ENCODE assay signal across 7 cellular contexts in genomic region chr16:528111-529011, GRCh38. TPM values are rescaled to one million over a fixed set of nuclear protein-coding genes. Genes with fewer than 3 reads are reported as not detected.
DNase-seq lines count a peak whose midpoint lies in the region; ATAC-seq and TF ChIP-seq lines count a peak whose summit lies in the region.

No MANE protein-coding gene starts in this region.

- POLR2A ChIA-PET in SK-N-SH (lab: Yijun Ruan, JAX): interaction anchor here (1.2 kb wide), 1 partner anchor 37 kb away, joined by 5 read pairs; no protein-coding TSS in a partner anchor

- H3K9me3 Mint-ChIP-seq in brain: peaks cover 0 to 2% (median 0%) of the 10 kb centered on the region in 5 experiments

- no peaks in the 10 kb centered on the region for H3K36me3 Mint-ChIP-seq in brain

- H3K9me2 ChIP-seq in SK-N-SH: no peaks in the 10 kb centered on the region

- DNase-seq in SK-N-SH: peak; percentile 76
- DNase-seq in right lobe of liver: no peak
- peak; percentile 45 for DNase-seq in stimulated activated naive CD8-positive, alpha-beta T cell treated with anti-CD3 and anti-CD28 coated beads, Interleukin-15, Interleukin-2, amounts not matched to agents 100 U/mL and 50 U/mL, for 24 hours
- DNase-seq in GM19238 (ENCODE audit: insufficient read length, low spot score): no peak

- 2% methylated on average over 19 of the region's 55 CpGs for WGBS in SK-N-SH (ENCODE audit: low lambda C conversion rate)
- WGBS in right lobe of liver (ENCODE audit: insufficient coverage, low coverage, low lambda C conversion rate, missing lambda C conversion rate): 6% methylated on average over 6 of the region's 55 CpGs

- peaks cover 72% of the 10 kb centered on the region for H3K79me2 ChIP-seq in SK-N-SH (ENCODE audit: insufficient read depth)

- ATAC-seq in GM18519 (IDR thresholded peaks at IDR 0.05; ENCODE audit: low FRiP score, unreplicated experiment) (peak; percentile 3), HG03045 (IDR thresholded peaks at IDR 0.05; ENCODE audit: unreplicated experiment) (peak; percentile 8), right lobe of liver (peak in 2 of 4 donors; percentile 2 to 6)
- peak; percentile 5 for ATAC-seq in stimulated activated naive CD8-positive, alpha-beta T cell treated with anti-CD3 and anti-CD28 coated beads, Interleukin-15, Interleukin-2, amounts not matched to agents 100 U/mL and 50 U/mL, for 24 hours

- H3K4me3 ChIP-seq in SK-N-SH (ENCODE audit: low read depth in 2 of 2, low read length in 1 of 2) (peak overlapping the region; percentile 83 to 95), right lobe of liver (peak overlapping the region; percentile 75 to 90 (median 79))

- H3K4me2 ChIP-seq in SK-N-SH: peak overlapping the region; percentile 100

- peak overlapping the region; percentile 85 to 90 (median 87) for H3K4me3 Mint-ChIP-seq in brain

- no peak for TF ChIP-seq RAD21 in SK-N-SH (IDR thresholded peaks at IDR 0.05; ENCODE audit: low read length)

- intact Hi-C loops in right lobe of liver (cut with DNase I): no loop called here

- H3K27me3 ChIP-seq in SK-N-SH (ENCODE audit: insufficient read depth): no peaks in the 10 kb centered on the region
- no peaks in the 10 kb centered on the region for H3K27me3 ChIP-seq in right lobe of liver

- TF ChIP-seq POLR2A in right lobe of liver (IDR thresholded peaks at IDR 0.05): no peak

- H4K20me1 ChIP-seq in SK-N-SH (ENCODE audit: insufficient read depth): peaks cover 61% of the 10 kb centered on the region

- peaks cover 41% of the 10 kb centered on the region for H3K4me1 Mint-ChIP-seq in brain

- peaks cover 11 to 25% of the 10 kb centered on the region in 2 experiments; a peak in 3 of 4 replicates for H3K4me1 ChIP-seq in SK-N-SH (ENCODE audit: control insufficient read depth in 1 of 2, insufficient read depth in 2 of 2, low read depth in 1 of 2, low read length in 1 of 2)
- peaks cover 0 to 32% (median 15%) of the 10 kb centered on the region in 4 donors for H3K4me1 ChIP-seq in right lobe of liver

- no peak for TF ChIP-seq EP300 in SK-N-SH (IDR thresholded peaks at IDR 0.05; ENCODE audit: borderline replicate concordance in 1 of 2, low read depth in 1 of 2, low read length in 1 of 2)

- H3K27ac ChIP-seq in SK-N-SH (ENCODE audit: low read depth in 2 of 2, low read length in 1 of 2): peak overlapping the region; percentile 70 to 78
- H3K27ac ChIP-seq in right lobe of liver: peak overlapping the region; percentile 21 to 99 (median 65)

- H3K27ac Mint-ChIP-seq in brain: peak overlapping the region; percentile 73 to 91 (median 83)

- H3K9me3 ChIP-seq in SK-N-SH: no peaks in the 10 kb centered on the region
- H3K9me3 ChIP-seq in right lobe of liver: no peaks in the 10 kb centered on the region

- CTCF ChIA-PET in SK-N-SH (lab: Yijun Ruan, JAX): interaction anchor here (0.8 to 1.1 kb wide), 3 partner anchors 12 to 120 kb away, joined by 3 to 4 read pairs (median 3); no protein-coding TSS in a partner anchor

- H3K27me3 Mint-ChIP-seq in brain: peaks cover 4% of the 10 kb centered on the region

- H3F3A ChIP-seq in SK-N-SH (replicated peaks; ENCODE audit: insufficient read depth): peaks cover 26% of the 10 kb centered on the region

- H3K9ac ChIP-seq in SK-N-SH: peak overlapping the region; percentile 87

- H2AFZ ChIP-seq in SK-N-SH (ENCODE audit: low read depth): no peak overlapping the region

- no peak for TF ChIP-seq CTCF in SK-N-SH (IDR thresholded peaks at IDR 0.05)
- TF ChIP-seq CTCF in brain (conservative IDR thresholded peaks at IDR 0.05): no peak
- no peak for TF ChIP-seq CTCF in right lobe of liver (IDR thresholded peaks at IDR 0.05)

- H3K36me3 ChIP-seq in SK-N-SH (replicated peaks in 1 of 2; ENCODE audit: control insufficient read depth in 1 of 2, insufficient read depth in 2 of 2, low read length in 1 of 2): peaks cover 0 to 7% of the 10 kb centered on the region in 2 experiments
- H3K36me3 ChIP-seq in right lobe of liver: no peaks in the 10 kb centered on the region

TF ChIP-seq in SK-N-SH, 30 proteins besides CTCF, POLR2A, EP300 and RAD21:
- no peak for TF ChIP-seq SIN3A (IDR thresholded peaks at IDR 0.05; ENCODE audit: borderline replicate concordance, low read depth, low read length)
- no peak for TF ChIP-seq TEAD4 (IDR thresholded peaks at IDR 0.05; ENCODE audit: borderline replicate concordance, insufficient read depth)
- TF ChIP-seq USF2 (IDR thresholded peaks at IDR 0.05; ENCODE audit: borderline replicate concordance, low read depth, low read length): no peak
- TF ChIP-seq FOXJ3 (CRISPR knock-in tag; IDR thresholded peaks at IDR 0.05): no peak
- TF ChIP-seq FOSL2 (IDR thresholded peaks at IDR 0.05; ENCODE audit: borderline replicate concordance, low read depth): peak; percentile 57; the same call in 1 of the 2 replicates
- TF ChIP-seq YY1 (IDR thresholded peaks at IDR 0.05; ENCODE audit: low read depth): 0 out of 2 replicates have a peak, but pooled peaks have one; percentile 14
- TF ChIP-seq MAX (IDR thresholded peaks at IDR 0.05; ENCODE audit: low read depth): peak; percentile 49; the same call in 1 of the 2 replicates
- peak; percentile 35 for TF ChIP-seq ELF1 (IDR thresholded peaks at IDR 0.05)
- TF ChIP-seq NFIC (IDR thresholded peaks at IDR 0.05; ENCODE audit: borderline replicate concordance): no peak
- peak; percentile 33; the same call in 1 of the 2 replicates for TF ChIP-seq MXI1 (IDR thresholded peaks at IDR 0.05; ENCODE audit: low read depth, low read length)
- TF ChIP-seq JUND (IDR thresholded peaks at IDR 0.05): no peak
- no peak for TF ChIP-seq SMC3 (IDR thresholded peaks at IDR 0.05; ENCODE audit: low read depth, low read length)
- TF ChIP-seq RFX5 (IDR thresholded peaks at IDR 0.05; ENCODE audit: low read length): no peak
- TF ChIP-seq PBX3 (IDR thresholded peaks at IDR 0.05): no peak
- TF ChIP-seq RCOR1 (IDR thresholded peaks at IDR 0.05; ENCODE audit: low read length): no peak
- TF ChIP-seq FOXM1 (IDR thresholded peaks at IDR 0.05; ENCODE audit: low read depth): no peak
- TF ChIP-seq TAF1 (IDR thresholded peaks at IDR 0.05; ENCODE audit: borderline replicate concordance, low read depth, low read length): no peak

RNA-seq across cellular contexts. Expression of gene CAPN15, which starts 0.8 kb away (rescaled TPM):
- polyA plus RNA-seq in SK-N-SH (2012; rRNA removed) (19.5 and 22.9 TPM in 2 replicates), brain (ENCODE audit: insufficient read depth, low read depth, low replicate concordance) (12.9 TPM)
- polyA plus RNA-seq in SK-N-SH (2012; cell fraction: cytosol; rRNA removed): 6.5 and 13.1 TPM in 2 replicates
- polyA plus RNA-seq in SK-N-SH (2012; cell fraction: nucleus; rRNA removed): 68.3 and 93.4 TPM in 2 replicates
- total RNA-seq in right lobe of liver: 10 to 100 TPM; 17.3 to 34.3 (median 23.3) TPM

RNA-seq across cellular contexts. Expression of gene PRR35, which starts 31.8 kb away (rescaled TPM):
- not detected in 2 replicates for polyA plus RNA-seq in SK-N-SH (2012; rRNA removed)
- polyA plus RNA-seq in SK-N-SH (2012; cell fraction: cytosol; rRNA removed): not detected in 2 replicates
- 0.06 and 0.11 TPM in 2 replicates for polyA plus RNA-seq in SK-N-SH (2012; cell fraction: nucleus; rRNA removed)
- not detected for polyA plus RNA-seq in brain (ENCODE audit: insufficient read depth, low read depth, low replicate concordance)
- not detected for total RNA-seq in right lobe of liver

RNA-seq across cellular contexts. Expression of gene NHLRC4, which starts 38.4 kb away (rescaled TPM):
- polyA plus RNA-seq in SK-N-SH (2012; rRNA removed): 0.69 and 0.70 TPM in 2 replicates
- polyA plus RNA-seq in SK-N-SH (2012; cell fraction: cytosol; rRNA removed): 0.40 and 0.58 TPM in 2 replicates
- 1.4 and 1.8 TPM in 2 replicates for polyA plus RNA-seq in SK-N-SH (2012; cell fraction: nucleus; rRNA removed)
- polyA plus RNA-seq in brain (ENCODE audit: insufficient read depth, low read depth, low replicate concordance): 0.36 TPM
- total RNA-seq in right lobe of liver: under 1 TPM in 5 of 6 experiments, not detected in 1; 0.12 to 0.33 (median 0.28) TPM

RNA-seq across cellular contexts. Expression of gene PIGQ, which starts 41.4 kb away (rescaled TPM):
- polyA plus RNA-seq in SK-N-SH (2012; rRNA removed) (38.7 and 41.0 TPM in 2 replicates), brain (ENCODE audit: insufficient read depth, low read depth, low replicate concordance) (75.8 TPM)
- 12.1 and 22.4 TPM in 2 replicates for polyA plus RNA-seq in SK-N-SH (2012; cell fraction: cytosol; rRNA removed)
- 154 and 238 TPM in 2 replicates for polyA plus RNA-seq in SK-N-SH (2012; cell fraction: nucleus; rRNA removed)
- total RNA-seq in right lobe of liver: 10 to 100 TPM; 19.5 to 32.0 (median 27.8) TPM

Comparison
In these comparisons a context has a peak if more than half of its experiments do, and no peak if none do; other contexts are left out.
1. DNase-seq: peak in SK-N-SH (single experiment) and stimulated activated naive CD8-positive, alpha-beta T cell treated with anti-CD3 and anti-CD28 coated beads, Interleukin-15, Interleukin-2, amounts not matched to agents 100 U/mL and 50 U/mL, for 24 hours (single experiment); none in right lobe of liver (0 of 3) and GM19238 (single experiment).